In genomic region chr17:29120439-29120838, GRCh38 we compare ENCODE assay signal across 38 cellular contexts.
"Had no signal": no experiment of that assay in that cellular context is flagged by ENCODE, and none has a peak within 500 bp of the region (broad histone marks: within the 10 kb centered on the region; RNA-seq: fewer than 3 reads in every experiment).

No MANE protein-coding gene starts in this region.

- H3K36me3 ChIP-seq: brain microvascular endothelial cell had no signal

- H3K27ac ChIP-seq: brain microvascular endothelial cell, cardiac muscle cell, KMS-11, Peyer's patch, RWPE1, WERI-Rb-1 had no signal

- H3K9ac ChIP-seq: KMS-11 had no signal

- DNase-seq: activated CD4-positive, alpha-beta T cell treated with anti-CD3 and anti-CD28 coated beads, Interleukin-2, amount 10 ng/mL, durations not matched to agents 24 days and 14 days; activated CD4-positive, alpha-beta T cell treated with anti-CD3 and anti-CD28 coated beads, Interleukin-2, amount 50 U/mL, for 4 hours; activated CD4-positive, CD25-positive, alpha-beta regulatory T cell; activated CD8-positive, alpha-beta T cell treated with anti-CD3 and anti-CD28 coated beads for 36 hours; activated effector memory CD4-positive, alpha-beta T cell treated with anti-CD3 and anti-CD28 coated beads, Interleukin-2, amount 50 U/mL, for 16 hours; activated naive CD4-positive, alpha-beta T cell; activated naive CD4-positive, alpha-beta T cell treated with anti-CD3 and anti-CD28 coated beads, Interleukin-2, amount 50 U/mL, for 16 hours; activated naive CD8-positive, alpha-beta T cell treated with anti-CD3 and anti-CD28 coated beads for 36 hours; activated T-cell treated with anti-CD3 and anti-CD28 coated beads, Interleukin-2, amount 50 U/mL, for 1 hour; activated T-cell treated with anti-CD3 and anti-CD28 coated beads, Interleukin-2, amount 50 U/mL, for 72 hours; amniotic stem cell; aorta; brain microvascular endothelial cell; MM.1S; MV-4-11; NCI-H1092; NCI-H1417; NCI-H146; NCI-H187; NCI-H2029 treated with DMSO at 0.1 percent for 48 hours; NCI-H2107; NCI-H2171; NCI-H510A; NCI-H526; NCI-H748 treated with DMSO at 0.1 percent for 48 hours; NK-92 treated with Interleukin-12 subunit alpha and Interleukin-12 subunit beta, amount 100 ng/mL, for 24 hours; PC-3; Peyer's patch; Right ventricle myocardium superior; SW 1271; T-helper 1 cell; T-helper 2 cell; T-helper 9 cell; WERI-Rb-1 had no signal

- H3K4me3 ChIP-seq: cardiac muscle cell, Peyer's patch had no signal

- H3K4me2 ChIP-seq: KMS-11 had no signal

- H3K9me3 ChIP-seq: Peyer's patch had no signal

- ATAC-seq: activated CD8-positive, alpha-beta T cell treated with anti-CD3 and anti-CD28 coated beads for 36 hours; activated T-cell treated with anti-CD3 and anti-CD28 coated beads, Interleukin-2, amount 50 U/mL, for 72 hours; activated T-helper 17 cell treated with anti-CD3 and anti-CD28 coated beads, Interleukin-2, amount 50 U/mL, for 72 hours; PC-3 had no signal

- H3K27me3 ChIP-seq: brain microvascular endothelial cell, cardiac muscle cell, Peyer's patch had no signal
